In genomic region chr4:39638358-39639239, GRCh38 we compare ENCODE assay signal across 1 cellular context.
TF ChIP-seq lines count a peak whose summit lies in the region.

TSS of gene SMIM14 (minus strand) at chr4:39638865. CDS start at chr4:39605145, 33,720 bp downstream.

TF ChIP-seq in HepG2, 621 proteins besides CTCF, POLR2A, EP300 and RAD21 (continued from another document and continues in another):
- TF ChIP-seq, protein P1, sequence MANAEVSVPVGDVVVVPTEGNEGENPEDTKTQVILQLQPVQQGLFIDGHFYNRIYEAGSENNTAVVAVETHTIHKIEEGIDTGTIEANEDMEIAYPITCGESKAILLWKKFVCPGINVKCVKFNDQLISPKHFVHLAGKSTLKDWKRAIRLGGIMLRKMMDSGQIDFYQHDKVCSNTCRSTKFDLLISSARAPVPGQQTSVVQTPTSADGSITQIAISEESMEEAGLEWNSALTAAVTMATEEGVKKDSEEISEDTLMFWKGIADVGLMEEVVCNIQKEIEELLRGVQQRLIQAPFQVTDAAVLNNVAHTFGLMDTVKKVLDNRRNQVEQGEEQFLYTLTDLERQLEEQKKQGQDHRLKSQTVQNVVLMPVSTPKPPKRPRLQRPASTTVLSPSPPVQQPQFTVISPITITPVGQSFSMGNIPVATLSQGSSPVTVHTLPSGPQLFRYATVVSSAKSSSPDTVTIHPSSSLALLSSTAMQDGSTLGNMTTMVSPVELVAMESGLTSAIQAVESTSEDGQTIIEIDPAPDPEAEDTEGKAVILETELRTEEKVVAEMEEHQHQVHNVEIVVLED (CRISPR knock-in tag; IDR thresholded peaks at IDR 0.05; ENCODE audit: borderline replicate concordance), result peak; percentile 98
- TF ChIP-seq, protein P2, sequence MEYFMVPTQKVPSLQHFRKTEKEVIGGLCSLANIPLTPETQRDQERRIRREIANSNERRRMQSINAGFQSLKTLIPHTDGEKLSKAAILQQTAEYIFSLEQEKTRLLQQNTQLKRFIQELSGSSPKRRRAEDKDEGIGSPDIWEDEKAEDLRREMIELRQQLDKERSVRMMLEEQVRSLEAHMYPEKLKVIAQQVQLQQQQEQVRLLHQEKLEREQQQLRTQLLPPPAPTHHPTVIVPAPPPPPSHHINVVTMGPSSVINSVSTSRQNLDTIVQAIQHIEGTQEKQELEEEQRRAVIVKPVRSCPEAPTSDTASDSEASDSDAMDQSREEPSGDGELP (IDR thresholded peaks at IDR 0.05; ENCODE audit: borderline replicate concordance, low read depth), result peak; percentile 74; the same call in 1 of the 2 replicates
- peak; percentile 80; the same call in 1 of the 2 replicates for TF ChIP-seq IRF2 (CRISPR knock-in tag; IDR thresholded peaks at IDR 0.05)
- TF ChIP-seq ZNF629 (CRISPR knock-in tag; conservative IDR thresholded peaks at IDR 0.05), result no peak
- TF ChIP-seq SIN3A (IDR thresholded peaks at IDR 0.05; ENCODE audit: borderline replicate concordance, low read depth, low read length), result peak; percentile 88
- peak; percentile 54; the same call in 1 of the 2 replicates for TF ChIP-seq HIVEP1 (CRISPR knock-in tag; IDR thresholded peaks at IDR 0.05)
- no peak for TF ChIP-seq PLSCR1 (CRISPR knock-in tag; IDR thresholded peaks at IDR 0.05; ENCODE audit: borderline replicate concordance)
- no peak for TF ChIP-seq SCMH1 (CRISPR knock-in tag; IDR thresholded peaks at IDR 0.05; ENCODE audit: borderline replicate concordance)
- peak; percentile 65; the same call in 1 of the 2 replicates for TF ChIP-seq PAXIP1 (CRISPR knock-in tag; conservative IDR thresholded peaks at IDR 0.05)
- no peak for TF ChIP-seq TCF7L2 (IDR thresholded peaks at IDR 0.05; ENCODE audit: low read depth, low read length)
- TF ChIP-seq ZNF207 (IDR thresholded peaks at IDR 0.05; ENCODE audit: borderline replicate concordance), result no peak
- TF ChIP-seq PHF20 (CRISPR knock-in tag; IDR thresholded peaks at IDR 0.05), result peak; percentile 62; the same call in 1 of the 2 replicates
- TF ChIP-seq MIER2 (CRISPR knock-in tag; IDR thresholded peaks at IDR 0.05), result peak; percentile 36; the same call in 1 of the 2 replicates
- TF ChIP-seq, protein P3, sequence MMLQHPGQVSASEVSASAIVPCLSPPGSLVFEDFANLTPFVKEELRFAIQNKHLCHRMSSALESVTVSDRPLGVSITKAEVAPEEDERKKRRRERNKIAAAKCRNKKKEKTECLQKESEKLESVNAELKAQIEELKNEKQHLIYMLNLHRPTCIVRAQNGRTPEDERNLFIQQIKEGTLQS (CRISPR knock-in tag; IDR thresholded peaks at IDR 0.05), result no peak; the same call in 1 of the 2 replicates
- no peak for TF ChIP-seq ZSCAN29 (CRISPR knock-in tag; conservative IDR thresholded peaks at IDR 0.05)
- TF ChIP-seq NONO (IDR thresholded peaks at IDR 0.05), result no peak
- peak; percentile 91 for TF ChIP-seq NONO (CRISPR knock-in tag; conservative IDR thresholded peaks at IDR 0.05)
- peak; percentile 80 for TF ChIP-seq E2F5 (CRISPR knock-in tag; conservative IDR thresholded peaks at IDR 0.05)
- 0 out of 2 replicates have a peak, but pooled peaks have one; percentile 52 for TF ChIP-seq PBX3 (CRISPR knock-in tag; IDR thresholded peaks at IDR 0.05; ENCODE audit: borderline replicate concordance)
- TF ChIP-seq ZNF781 (CRISPR knock-in tag; IDR thresholded peaks at IDR 0.05; ENCODE audit: borderline replicate concordance, not compliant biosample characterization), result peak; percentile 77
- TF ChIP-seq MAF1 (CRISPR knock-in tag; IDR thresholded peaks at IDR 0.05; ENCODE audit: borderline replicate concordance), result 0 out of 2 replicates have a peak, but pooled peaks have one; percentile 27
- TF ChIP-seq, protein P4, sequence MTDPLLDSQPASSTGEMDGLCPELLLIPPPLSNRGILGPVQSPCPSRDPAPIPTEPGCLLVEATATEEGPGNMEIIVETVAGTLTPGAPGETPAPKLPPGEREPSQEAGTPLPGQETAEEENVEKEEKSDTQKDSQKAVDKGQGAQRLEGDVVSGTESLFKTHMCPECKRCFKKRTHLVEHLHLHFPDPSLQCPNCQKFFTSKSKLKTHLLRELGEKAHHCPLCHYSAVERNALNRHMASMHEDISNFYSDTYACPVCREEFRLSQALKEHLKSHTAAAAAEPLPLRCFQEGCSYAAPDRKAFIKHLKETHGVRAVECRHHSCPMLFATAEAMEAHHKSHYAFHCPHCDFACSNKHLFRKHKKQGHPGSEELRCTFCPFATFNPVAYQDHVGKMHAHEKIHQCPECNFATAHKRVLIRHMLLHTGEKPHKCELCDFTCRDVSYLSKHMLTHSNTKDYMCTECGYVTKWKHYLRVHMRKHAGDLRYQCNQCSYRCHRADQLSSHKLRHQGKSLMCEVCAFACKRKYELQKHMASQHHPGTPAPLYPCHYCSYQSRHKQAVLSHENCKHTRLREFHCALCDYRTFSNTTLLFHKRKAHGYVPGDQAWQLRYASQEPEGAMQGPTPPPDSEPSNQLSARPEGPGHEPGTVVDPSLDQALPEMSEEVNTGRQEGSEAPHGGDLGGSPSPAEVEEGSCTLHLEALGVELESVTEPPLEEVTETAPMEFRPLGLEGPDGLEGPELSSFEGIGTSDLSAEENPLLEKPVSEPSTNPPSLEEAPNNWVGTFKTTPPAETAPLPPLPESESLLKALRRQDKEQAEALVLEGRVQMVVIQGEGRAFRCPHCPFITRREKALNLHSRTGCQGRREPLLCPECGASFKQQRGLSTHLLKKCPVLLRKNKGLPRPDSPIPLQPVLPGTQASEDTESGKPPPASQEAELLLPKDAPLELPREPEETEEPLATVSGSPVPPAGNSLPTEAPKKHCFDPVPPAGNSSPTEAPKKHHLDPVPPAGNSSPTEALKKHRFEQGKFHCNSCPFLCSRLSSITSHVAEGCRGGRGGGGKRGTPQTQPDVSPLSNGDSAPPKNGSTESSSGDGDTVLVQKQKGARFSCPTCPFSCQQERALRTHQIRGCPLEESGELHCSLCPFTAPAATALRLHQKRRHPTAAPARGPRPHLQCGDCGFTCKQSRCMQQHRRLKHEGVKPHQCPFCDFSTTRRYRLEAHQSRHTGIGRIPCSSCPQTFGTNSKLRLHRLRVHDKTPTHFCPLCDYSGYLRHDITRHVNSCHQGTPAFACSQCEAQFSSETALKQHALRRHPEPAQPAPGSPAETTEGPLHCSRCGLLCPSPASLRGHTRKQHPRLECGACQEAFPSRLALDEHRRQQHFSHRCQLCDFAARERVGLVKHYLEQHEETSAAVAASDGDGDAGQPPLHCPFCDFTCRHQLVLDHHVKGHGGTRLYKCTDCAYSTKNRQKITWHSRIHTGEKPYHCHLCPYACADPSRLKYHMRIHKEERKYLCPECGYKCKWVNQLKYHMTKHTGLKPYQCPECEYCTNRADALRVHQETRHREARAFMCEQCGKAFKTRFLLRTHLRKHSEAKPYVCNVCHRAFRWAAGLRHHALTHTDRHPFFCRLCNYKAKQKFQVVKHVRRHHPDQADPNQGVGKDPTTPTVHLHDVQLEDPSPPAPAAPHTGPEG (CRISPR knock-in tag; IDR thresholded peaks at IDR 0.05), result 0 out of 2 replicates have a peak, but pooled peaks have one; percentile 51
- TF ChIP-seq ELF4 (CRISPR knock-in tag; IDR thresholded peaks at IDR 0.05; ENCODE audit: borderline replicate concordance), result 0 out of 2 replicates have a peak, but pooled peaks have one; percentile 40
- peak; percentile 80 for TF ChIP-seq ATF1 (CRISPR knock-in tag; IDR thresholded peaks at IDR 0.05)
- TF ChIP-seq MED13 (CRISPR knock-in tag; IDR thresholded peaks at IDR 0.05), result peak; percentile 66
- peak; percentile 77; the same call in 1 of the 2 replicates for TF ChIP-seq TP53 (CRISPR knock-in tag; conservative IDR thresholded peaks at IDR 0.05)
- TF ChIP-seq MEF2D (CRISPR knock-in tag; IDR thresholded peaks at IDR 0.05), result peak; percentile 84
- TF ChIP-seq ZNF878 (CRISPR knock-in tag; IDR thresholded peaks at IDR 0.05), result peak; percentile 81
- peak; percentile 54 for TF ChIP-seq RARA (CRISPR knock-in tag; IDR thresholded peaks at IDR 0.05)
- peak; percentile 82 for TF ChIP-seq ATF2 (CRISPR knock-in tag; IDR thresholded peaks at IDR 0.05)
- TF ChIP-seq TRIM22 (IDR thresholded peaks at IDR 0.05), result no peak
- TF ChIP-seq ZBTB7B (CRISPR knock-in tag; IDR thresholded peaks at IDR 0.05), result peak; percentile 35; the same call in 1 of the 2 replicates
- peak; percentile 17; the same call in 1 of the 2 replicates for TF ChIP-seq ZNF619 (CRISPR knock-in tag; IDR thresholded peaks at IDR 0.05)
- peak; percentile 89 for TF ChIP-seq MEIS2 (CRISPR knock-in tag; IDR thresholded peaks at IDR 0.05)
- no peak; the same call in 1 of the 2 replicates for TF ChIP-seq NCOA1 (CRISPR knock-in tag; IDR thresholded peaks at IDR 0.05)
- no peak for TF ChIP-seq ISX (CRISPR knock-in tag; conservative IDR thresholded peaks at IDR 0.05)
- no peak for TF ChIP-seq ZNF343 (CRISPR knock-in tag; IDR thresholded peaks at IDR 0.05)
- TF ChIP-seq ZUFSP (CRISPR knock-in tag; IDR thresholded peaks at IDR 0.05; ENCODE audit: borderline replicate concordance), result no peak
- 0 out of 2 replicates have a peak, but pooled peaks have one; percentile 36 for TF ChIP-seq FOXO1 (CRISPR knock-in tag; IDR thresholded peaks at IDR 0.05)
- TF ChIP-seq ATRX (CRISPR knock-in tag; IDR thresholded peaks at IDR 0.05; ENCODE audit: borderline replicate concordance), result no peak
- TF ChIP-seq ZNF20 (CRISPR knock-in tag; IDR thresholded peaks at IDR 0.05), result peak; percentile 19; the same call in 1 of the 2 replicates
